ENCODE assay signal across 16 cellular contexts in genomic region chr1:86733340-86733739, GRCh38. TPM values are rescaled to one million over a fixed set of nuclear protein-coding genes. Genes with fewer than 3 reads are reported as not detected.
DNase-seq lines count a peak whose midpoint lies in the region; ATAC-seq, FAIRE-seq and TF ChIP-seq lines count a peak whose summit lies in the region.
"Had no signal": no experiment of that assay in that cellular context is flagged by ENCODE, and none has a peak within 500 bp of the region (broad histone marks: within the 10 kb centered on the region; RNA-seq: fewer than 3 reads in every experiment).

No MANE protein-coding gene starts in this region.

- H3K4me1 Mint-ChIP-seq in endodermal cell (peaks cover 5% of the 10 kb centered on the region), osteocyte (ENCODE audit: unreplicated experiment) (no peaks in the 10 kb centered on the region)
- H3K4me1 Mint-ChIP-seq in stimulated activated naive B cell treated with anti-CD40 and anti-IgM and Interleukin-4, amounts not matched to agents 10 μg/mL and 1 μg/mL and 100 μg/mL, for 72 hours: peaks cover 0 to 17% of the 10 kb centered on the region in 2 donors

- H3K4me3 Mint-ChIP-seq in endodermal cell (no peak overlapping the region), osteocyte (ENCODE audit: unreplicated experiment) (no peak overlapping the region)
- no peak overlapping the region for H3K4me3 Mint-ChIP-seq in stimulated activated naive B cell treated with anti-CD40 and anti-IgM and Interleukin-4, amounts not matched to agents 10 μg/mL and 1 μg/mL and 100 μg/mL, for 72 hours

- no TSS peak for BruUV-seq in HepG2 (replicated peaks; lab: Mats Ljungman, UMichigan)

- H3K9me3 Mint-ChIP-seq in endodermal cell (no peaks in the 10 kb centered on the region), osteocyte (ENCODE audit: unreplicated experiment) (no peaks in the 10 kb centered on the region)
- no peaks in the 10 kb centered on the region for H3K9me3 Mint-ChIP-seq in stimulated activated naive B cell treated with anti-CD40 and anti-IgM and Interleukin-4, amounts not matched to agents 10 μg/mL and 1 μg/mL and 100 μg/mL, for 72 hours

- in situ Hi-C loops in HepG2 (cut with HindIII; ENCODE audit: extremely low pct_ligation_motif_present, low pct_unique_long_range_greater_than_20kb): no loop called here

- no peak for TF ChIP-seq CTCF in HepG2 (CRISPR knock-in tag; IDR thresholded peaks at IDR 0.05)
- no peak for TF ChIP-seq CTCF in right lobe of liver (IDR thresholded peaks at IDR 0.05)
- no peak for TF ChIP-seq CTCF in HEK293 (tag by site-specific recombination; IDR thresholded peaks at IDR 0.05)
- no peak for TF ChIP-seq CTCF in endodermal cell (conservative IDR thresholded peaks at IDR 0.05)
- no peak for TF ChIP-seq CTCF in osteocyte (IDR thresholded peaks at IDR 0.05)

- no peaks in the 10 kb centered on the region for H3K27me3 ChIP-seq in HepG2 (ENCODE audit: control insufficient read depth in 1 of 2, insufficient read depth in 2 of 2, low read length in 2 of 2)
- no peaks in the 10 kb centered on the region for H3K27me3 ChIP-seq in right lobe of liver
- no peaks in the 10 kb centered on the region for H3K27me3 ChIP-seq in endodermal cell (ENCODE audit: control insufficient read depth, insufficient read depth, low read length, poor library complexity, severe bottlenecking)
- H3K27me3 ChIP-seq: BLaER1 treated with 17β-estradiol and CSF1 and Interleukin-3, amounts not matched to agents 10 nM and 100 nM had no signal

- H3K36me3 ChIP-seq in HepG2 (replicated peaks in 1 of 2; ENCODE audit: control insufficient read depth in 1 of 2, insufficient read depth in 2 of 2, low read length in 2 of 2) (peaks cover 8 to 44% of the 10 kb centered on the region in 2 experiments), right lobe of liver (peaks cover 9 to 37% (median 23%) of the 10 kb centered on the region in 4 donors), HEK293 (ENCODE audit: control insufficient read depth in 2 of 2, insufficient read depth in 1 of 2, low read length in 2 of 2) (peaks cover 50 to 56% of the 10 kb centered on the region in 2 experiments), endodermal cell (ENCODE audit: control insufficient read depth, insufficient read depth, low read length) (peaks cover 74% of the 10 kb centered on the region)

- no peaks in the 10 kb centered on the region for H3K9me3 ChIP-seq in HepG2 (ENCODE audit: low read length)
- no peaks in the 10 kb centered on the region for H3K9me3 ChIP-seq in right lobe of liver
- H3K9me3 ChIP-seq in HEK293 (ENCODE audit: control insufficient read depth, insufficient read depth, low read depth, low read length): no peaks in the 10 kb centered on the region
- no peaks in the 10 kb centered on the region for H3K9me3 ChIP-seq in endodermal cell (ENCODE audit: control insufficient read depth, low read length)
- H3K9me3 ChIP-seq: BLaER1 treated with 17β-estradiol and CSF1 and Interleukin-3, amounts not matched to agents 10 nM and 100 nM had no signal

- no peak overlapping the region for H3K27ac ChIP-seq in HepG2 (ENCODE audit: extremely low read length, insufficient read depth, low read length)
- H3K27ac ChIP-seq in right lobe of liver: no peak overlapping the region
- H3K27ac ChIP-seq in HEK293 (ENCODE audit: extremely low read depth, low read depth, low read length): no peak overlapping the region
- H3K27ac ChIP-seq in endodermal cell (ENCODE audit: low read depth, low read length): no peak overlapping the region
- H3K27ac ChIP-seq: BLaER1 treated with 17β-estradiol and CSF1 and Interleukin-3, amounts not matched to agents 10 nM and 100 nM had no signal

- POLR2A ChIA-PET in HepG2 (lab: Yijun Ruan, JAX) (no interaction called here), HEK293 (lab: Yijun Ruan, JAX) (no interaction called here)

- H3K36me3 Mint-ChIP-seq in endodermal cell (ENCODE audit: low read depth) (peaks cover 33% of the 10 kb centered on the region), osteocyte (ENCODE audit: unreplicated experiment) (peaks cover 38% of the 10 kb centered on the region)
- H3K36me3 Mint-ChIP-seq in stimulated activated naive B cell treated with anti-CD40 and anti-IgM and Interleukin-4, amounts not matched to agents 10 μg/mL and 1 μg/mL and 100 μg/mL, for 72 hours: peaks cover 20 to 42% of the 10 kb centered on the region in 2 donors

- DNase-seq in HepG2 (ENCODE audit: low spot score) (no peak), right lobe of liver (no peak), endodermal cell (no peak), T-helper 9 cell (no peak), osteocyte (ENCODE audit: extremely low spot score, unreplicated experiment) (no peak)
- DNase-seq in stimulated activated naive B cell treated with anti-CD40 and anti-IgM and Interleukin-4, amounts not matched to agents 10 μg/mL and 1 μg/mL and 100 μg/mL, for 72 hours: no peak
- DNase-seq: NCI-H1436 treated with DMSO at 0.1 percent for 48 hours; NCI-H2081; NCI-H524; NK-92 treated with Interleukin-12 subunit alpha and Interleukin-12 subunit beta, amount 100 ng/mL, for 24 hours; OCI-M1; RPMI8226 had no signal

- no peaks in the 10 kb centered on the region for H3K4me1 ChIP-seq in HepG2 (ENCODE audit: insufficient read depth, low read length)
- H3K4me1 ChIP-seq in right lobe of liver: no peaks in the 10 kb centered on the region
- H3K4me1 ChIP-seq in HEK293 (ENCODE audit: control insufficient read depth, insufficient read depth, low read length): no peaks in the 10 kb centered on the region
- no peaks in the 10 kb centered on the region for H3K4me1 ChIP-seq in endodermal cell (ENCODE audit: control insufficient read depth, insufficient read depth, low read length)

- no peak for TF ChIP-seq RAD21 in HepG2 (CRISPR knock-in tag; IDR thresholded peaks at IDR 0.05)

- 50% methylated on average over 2 of the region's 2 CpGs for WGBS in HepG2 (ENCODE audit: low lambda C conversion rate)
- WGBS in right lobe of liver (ENCODE audit: insufficient coverage, low coverage, low lambda C conversion rate, missing lambda C conversion rate): 35% methylated on average over 2 of the region's 2 CpGs
- 48% methylated on average over 2 of the region's 2 CpGs; no CpG with 5 or more reads in 1 of the 2 experiments for WGBS in endodermal cell (ENCODE audit: insufficient coverage in 1 of 2, insufficient read length in 1 of 2), 2 experiments

- H3K4me3 ChIP-seq in HepG2 (replicated peaks in 1 of 3; ENCODE audit: insufficient read depth in 1 of 3, low read depth in 2 of 3, low read length in 3 of 3) (no peak overlapping the region), right lobe of liver (no peak overlapping the region), HEK293 (ENCODE audit: low read depth, low read length) (no peak overlapping the region), endodermal cell (ENCODE audit: low read length) (no peak overlapping the region)
- H3K4me3 ChIP-seq: BLaER1 treated with 17β-estradiol and CSF1 and Interleukin-3, amounts not matched to agents 10 nM and 100 nM had no signal

- no peak for FAIRE-seq in HepG2 (lab: Jason Lieb, UNC)
- FAIRE-seq: GM12891 had no signal

- CTCF ChIA-PET in HepG2 (lab: Yijun Ruan, JAX; ENCODE audit: low intra/inter-chr PET ratio, low total read pairs): no interaction called here
- CTCF ChIA-PET in HEK293 (lab: Yijun Ruan, JAX): interaction anchor here (0.7 to 1.1 kb wide), 4 partner anchors 10 to 838 kb away, joined by 3 to 4 read pairs (median 3); no protein-coding TSS in a partner anchor

- no peak overlapping the region for H2AFZ ChIP-seq in HepG2 (ENCODE audit: low read length)

- no peak overlapping the region for H3K9ac ChIP-seq in HepG2 (ENCODE audit: insufficient read depth, low read depth, low read length)
- no peak overlapping the region for H3K9ac ChIP-seq in endodermal cell (ENCODE audit: extremely low read depth, low read length, poor library complexity, severe bottlenecking)
- H3K9ac ChIP-seq: BLaER1 treated with 17β-estradiol and CSF1 and Interleukin-3, amounts not matched to agents 10 nM and 100 nM had no signal

- TF ChIP-seq POLR2A in HepG2 (IDR thresholded peaks at IDR 0.05; ENCODE audit: insufficient read depth in 1 of 2, low read depth in 2 of 2, low read length in 2 of 2) (no peak), right lobe of liver (IDR thresholded peaks at IDR 0.05) (no peak)

- H3K4me2 ChIP-seq in HepG2 (ENCODE audit: low read depth, low read length): no peak overlapping the region
- H3K4me2 ChIP-seq: BLaER1 treated with 17β-estradiol and CSF1 and Interleukin-3, amounts not matched to agents 10 nM and 100 nM had no signal

- no peaks in the 10 kb centered on the region for H3K79me2 ChIP-seq in HepG2 (ENCODE audit: insufficient read depth, low read length)

- no peaks in the 10 kb centered on the region for H3K27me3 Mint-ChIP-seq in endodermal cell (ENCODE audit: insufficient read depth)
- H3K27me3 Mint-ChIP-seq in stimulated activated naive B cell treated with anti-CD40 and anti-IgM and Interleukin-4, amounts not matched to agents 10 μg/mL and 1 μg/mL and 100 μg/mL, for 72 hours: no peaks in the 10 kb centered on the region
- H3K27me3 Mint-ChIP-seq in osteocyte (ENCODE audit: unreplicated experiment): no peaks in the 10 kb centered on the region

- no peak for ATAC-seq in HepG2
- ATAC-seq in right lobe of liver: no peak
- ATAC-seq in stimulated activated naive B cell treated with anti-CD40 and anti-IgM and Interleukin-4, amounts not matched to agents 10 μg/mL and 1 μg/mL and 100 μg/mL, for 72 hours (replicated peaks): no peak
- ATAC-seq: HCT116 had no signal

- TF ChIP-seq EP300 in HepG2 (IDR thresholded peaks at IDR 0.05; ENCODE audit: low read depth in 2 of 2, low read length in 2 of 2) (no peak), HepG2 (CRISPR knock-in tag; IDR thresholded peaks at IDR 0.05; ENCODE audit: borderline replicate concordance) (no peak)

- intact Hi-C loops in HepG2 (cut with micrococcal nuclease; ENCODE audit: unreplicated experiment) (no loop called here), right lobe of liver (cut with DNase I) (no loop called here)

- H3K27ac Mint-ChIP-seq in endodermal cell: peak overlapping the region; percentile 48
- peak overlapping the region; percentile 73 for H3K27ac Mint-ChIP-seq in stimulated activated naive B cell treated with anti-CD40 and anti-IgM and Interleukin-4, amounts not matched to agents 10 μg/mL and 1 μg/mL and 100 μg/mL, for 72 hours
- no peak overlapping the region for H3K27ac Mint-ChIP-seq in osteocyte (ENCODE audit: unreplicated experiment)

- H4K20me1 ChIP-seq in HepG2 (ENCODE audit: insufficient read depth, low read length): no peaks in the 10 kb centered on the region

RNA-seq across cellular contexts. Expression of gene SH3GLB1, which starts 29.0 kb away (rescaled TPM):
- 41.5 and 55.7 TPM in 2 replicates for total RNA-seq in HepG2 (2016; rRNA removed; fragmentation: Illumina TruSeq; extraction: Trizol)
- total RNA-seq in HepG2 (2016; cell fraction: cytosol; rRNA removed; fragmentation: Illumina TruSeq; extraction: Trizol; ENCODE audit: low read depth): 31.7 and 34.5 TPM in 2 replicates
- 40.7 and 48.7 TPM in 2 replicates for total RNA-seq in HepG2 (2016; cell fraction: insoluble cytoplasmic fraction; rRNA removed; fragmentation: Illumina TruSeq; extraction: Trizol)
- 50.0 and 52.9 TPM in 2 replicates for total RNA-seq in HepG2 (2016; cell fraction: membrane; rRNA removed; fragmentation: Illumina TruSeq; extraction: Trizol)
- total RNA-seq in HepG2 (2016; cell fraction: nucleus; rRNA removed; fragmentation: Illumina TruSeq; extraction: Trizol): 27.4 and 29.1 TPM in 2 replicates
- polyA plus RNA-seq in HepG2 (2011; rRNA removed): 19.1 and 26.0 TPM in 2 replicates
- 12.0 and 16.2 TPM in 2 replicates for polyA plus RNA-seq in HepG2 (2011; cell fraction: cytosol; rRNA removed)
- 8.1 and 9.6 TPM in 2 replicates for polyA plus RNA-seq in HepG2 (2011; cell fraction: nucleus; rRNA removed)
- polyA plus RNA-seq in HepG2 (2012): 26.0 and 35.6 TPM in 2 replicates
- polyA plus RNA-seq in HepG2 (2016; cell fraction: cytosol; fragmentation: Illumina TruSeq; extraction: Trizol; ENCODE audit: low read depth): 33.7 and 40.6 TPM in 2 replicates
- polyA plus RNA-seq in HepG2 (2016; cell fraction: insoluble cytoplasmic fraction; fragmentation: Illumina TruSeq; extraction: Trizol; ENCODE audit: low read depth): 61.0 and 63.7 TPM in 2 replicates
- polyA plus RNA-seq in HepG2 (2016; cell fraction: membrane; fragmentation: Illumina TruSeq; extraction: Trizol; ENCODE audit: low read depth): 43.8 and 46.0 TPM in 2 replicates
- 44.9 and 48.5 TPM in 2 replicates for polyA plus RNA-seq in HepG2 (2016; cell fraction: nucleus; fragmentation: Illumina TruSeq; extraction: Trizol; ENCODE audit: insufficient read depth, low read depth)
- polyA minus RNA-seq in HepG2 (2011; rRNA and poly(A)+ RNA removed; ENCODE audit: low replicate concordance): 11.0 and 12.6 TPM in 2 replicates
- 18.4 and 24.7 TPM in 2 replicates for polyA minus RNA-seq in HepG2 (2011; cell fraction: cytosol; rRNA and poly(A)+ RNA removed)
- 38.0 and 42.0 TPM in 2 replicates for polyA minus RNA-seq in HepG2 (2011; cell fraction: nucleus; rRNA and poly(A)+ RNA removed)
- 10 to 100 TPM; 23.8 to 47.5 (median 29.1) TPM for total RNA-seq in right lobe of liver
- 10 to 100 TPM; 52.5 to 64.8 TPM for total RNA-seq in endodermal cell
- 36.0 TPM for polyA plus RNA-seq in endodermal cell (2013, experiment 1 of 2)
- 37.3 TPM for polyA plus RNA-seq in endodermal cell (2013, experiment 2 of 2)
- 80.5 and 81.8 TPM in 2 replicates for total RNA-seq in osteocyte

Comparison
In these comparisons a context has a peak if more than half of its experiments do, and no peak if none do; other contexts are left out.
1. Of the 63 proteins assayed by ChIP-seq in both HepG2 and HEK293: peak only in HepG2: none; only in HEK293: ATF2 and PRDM10; in both: none; in neither: 61.